Comparison of ENCODE assay signal across 20 cellular contexts in the genomic region with DNA sequence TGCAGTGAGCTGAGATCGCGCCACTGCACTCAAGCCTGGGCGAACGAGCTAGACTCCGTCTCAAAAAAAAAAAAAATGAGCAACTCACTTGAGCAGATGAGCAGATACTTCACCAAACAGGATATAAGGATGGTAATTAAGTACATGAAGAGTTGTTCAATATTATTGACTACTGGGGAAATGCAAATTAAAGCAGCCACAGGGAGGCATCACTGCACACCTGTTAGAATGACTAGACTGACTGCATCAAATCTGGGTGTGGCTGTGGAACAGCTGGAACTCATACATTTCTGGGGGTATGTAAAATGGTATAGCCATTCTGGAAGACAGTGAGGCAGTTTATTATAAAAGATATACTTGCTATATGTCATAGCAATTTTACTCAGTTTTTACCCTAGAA.
DNase-seq lines count a peak whose midpoint lies in the region; ATAC-seq and TF ChIP-seq lines count a peak whose summit lies in the region.
"Had no signal": no experiment of that assay in that cellular context is flagged by ENCODE, and none has a peak within 500 bp of the region (broad histone marks: within the 10 kb centered on the region; RNA-seq: fewer than 3 reads in every experiment).

No MANE protein-coding gene starts in this region.

- DNase-seq in left ventricle myocardium inferior, result no peak
- no peak for DNase-seq in right cardiac atrium
- DNase-seq in colonic mucosa, result peak; percentile 17
- DNase-seq in MV-4-11 (lab: John Stamatoyannopoulos, UW), result no peak
- no peak for DNase-seq in NCI-H2107 (lab: John Stamatoyannopoulos, UW)
- DNase-seq in posterior vena cava (ENCODE audit: low spot score), result no peak
- DNase-seq: activated CD8-positive, alpha-beta memory T cell treated with anti-CD3 and anti-CD28 coated beads for 24 hours; caudate nucleus; CD4-positive, alpha-beta memory T cell; H7; left ventricle myocardium superior; NCI-H1092; nucleus accumbens; SIG-M5; stimulated activated naive CD8-positive, alpha-beta T cell treated with anti-CD3 and anti-CD28 coated beads, Interleukin-15, amount 100 ng/mL, for 72 hours; T-helper 17 cell; WERI-Rb-1 had no signal

- no peaks in the 10 kb centered on the region for H4K20me1 ChIP-seq in OCI-LY1 (ENCODE audit: insufficient read depth, low read length)

- H3K79me2 ChIP-seq in OCI-LY1 (ENCODE audit: insufficient read depth, low read length), result no peaks in the 10 kb centered on the region

- H3K27me3 ChIP-seq in left ventricle myocardium inferior (ENCODE audit: low read depth) (no peaks in the 10 kb centered on the region), right cardiac atrium (ENCODE audit: control insufficient read depth, insufficient read depth) (no peaks in the 10 kb centered on the region), OCI-LY1 (ENCODE audit: insufficient read depth, low read length) (no peaks in the 10 kb centered on the region), colonic mucosa (no peaks in the 10 kb centered on the region)
- H3K27me3 ChIP-seq: right lobe of liver had no signal

- TF ChIP-seq CTCF in left ventricle myocardium inferior (IDR thresholded peaks at IDR 0.05; ENCODE audit: borderline replicate concordance), result peak; percentile 12
- TF ChIP-seq CTCF in OCI-LY1 (IDR thresholded peaks at IDR 0.05; ENCODE audit: low read length), result peak; percentile 8; the same call in 1 of the 2 replicates
- peak; percentile 15 for TF ChIP-seq CTCF in colonic mucosa (IDR thresholded peaks at IDR 0.05)

- no peaks in the 10 kb centered on the region for H3K36me3 ChIP-seq in left ventricle myocardium inferior
- peaks cover 67% of the 10 kb centered on the region for H3K36me3 ChIP-seq in OCI-LY1 (ENCODE audit: insufficient read depth, low read length)
- H3K36me3 ChIP-seq in colonic mucosa, result no peaks in the 10 kb centered on the region
- H3K36me3 ChIP-seq: right lobe of liver had no signal

- H3K9me3 ChIP-seq in left ventricle myocardium inferior (replicated peaks) (no peaks in the 10 kb centered on the region), right cardiac atrium (ENCODE audit: control insufficient read depth, low read length) (no peaks in the 10 kb centered on the region), OCI-LY1 (ENCODE audit: low read length) (peaks cover 70% of the 10 kb centered on the region), colonic mucosa (no peaks in the 10 kb centered on the region)
- H3K9me3 ChIP-seq: right lobe of liver had no signal

- no peak overlapping the region for H3K4me3 ChIP-seq in left ventricle myocardium inferior
- no peak overlapping the region for H3K4me3 ChIP-seq in right cardiac atrium (ENCODE audit: low read length)
- H3K4me3 ChIP-seq in OCI-LY1 (ENCODE audit: low read depth, low read length, poor library complexity, severe bottlenecking), result no peak overlapping the region
- H3K4me3 ChIP-seq in colonic mucosa, result no peak overlapping the region
- H3K4me3 ChIP-seq: right lobe of liver had no signal

- H3K9me2 ChIP-seq in OCI-LY1 (ENCODE audit: low read depth, low read length), result no peaks in the 10 kb centered on the region

- no peak overlapping the region for H3K9ac ChIP-seq in OCI-LY1 (ENCODE audit: low read length)
- H3K9ac ChIP-seq in colonic mucosa (ENCODE audit: low read depth in 2 of 2, low read length in 2 of 2), result no peak overlapping the region

- 0 out of 2 replicates have a peak, but pooled peaks cover 6% of the 10 kb centered on the region for H3F3A ChIP-seq in OCI-LY1 (ENCODE audit: insufficient read depth, low read length)

- no peak overlapping the region for H2AFZ ChIP-seq in OCI-LY1 (ENCODE audit: low read length)

- ATAC-seq in right cardiac atrium (no peak), HG02885 (IDR thresholded peaks at IDR 0.05; ENCODE audit: poor library complexity, unreplicated experiment) (no peak)
- ATAC-seq: left ventricle myocardium superior; stimulated activated naive CD8-positive, alpha-beta T cell treated with anti-CD3 and anti-CD28 coated beads, Interleukin-15, amount 100 ng/mL, for 72 hours; T-helper 17 cell had no signal

- H3K4me2 ChIP-seq in OCI-LY1 (ENCODE audit: low read length), result no peak overlapping the region

- H3K27ac ChIP-seq in left ventricle myocardium inferior (replicated peaks) (no peak overlapping the region), right cardiac atrium (ENCODE audit: low read length) (no peak overlapping the region), OCI-LY1 (ENCODE audit: low read depth, low read length, poor library complexity, severe bottlenecking) (peak overlapping the region; percentile 9), colonic mucosa (no peak overlapping the region)
- H3K27ac ChIP-seq: right lobe of liver, WERI-Rb-1 had no signal

- WGBS in right cardiac atrium, result 87% methylated on average over 5 of the region's 5 CpGs

- H3K4me1 ChIP-seq in left ventricle myocardium inferior, result peaks cover 3% of the 10 kb centered on the region
- H3K4me1 ChIP-seq in right cardiac atrium (ENCODE audit: control insufficient read depth, insufficient read depth, low read length), result no peaks in the 10 kb centered on the region
- H3K4me1 ChIP-seq in OCI-LY1 (ENCODE audit: insufficient read depth, low read length, severe bottlenecking), result no peaks in the 10 kb centered on the region
- no peaks in the 10 kb centered on the region for H3K4me1 ChIP-seq in colonic mucosa
- H3K4me1 ChIP-seq: right lobe of liver had no signal

- intact Hi-C loops in left ventricle myocardium inferior (cut with micrococcal nuclease), result no loop called here
- intact Hi-C loops in right cardiac atrium (cut with DNase I), result no loop called here
- intact Hi-C loops in colonic mucosa (cut with DNase I), result loop anchor here (10.0 kb wide), 2 partner anchors 148 to 258 kb away; no protein-coding TSS in a partner anchor
- intact Hi-C loops in posterior vena cava (cut with DNase I), result no loop called here
